ENCODE assay signal across 20 cellular contexts in genomic region chr3:183182732-183183610, GRCh38. TPM values are rescaled to one million over a fixed set of nuclear protein-coding genes. Genes with fewer than 3 reads are reported as not detected.
"Had no signal": no experiment of that assay in that cellular context is flagged by ENCODE, and none has a peak within 500 bp of the region (broad histone marks: within the 10 kb centered on the region; RNA-seq: fewer than 3 reads in every experiment).

No MANE protein-coding gene starts in this region.

- H3K9me3 ChIP-seq: adrenal gland, breast epithelium, sigmoid colon, spleen, testis, upper lobe of left lung had no signal

- H3K27ac ChIP-seq: adrenal gland, breast epithelium, coronary artery, parathyroid adenoma, sigmoid colon, spleen, testis, upper lobe of left lung had no signal

- H3K27me3 ChIP-seq: adrenal gland, testis had no signal

- DNase-seq: activated CD4-positive, alpha-beta T cell treated with anti-CD3 and anti-CD28 coated beads, Interleukin-2, amount 10 ng/mL, durations not matched to agents 24 days and 14 days; activated CD8-positive, alpha-beta memory T cell treated with anti-CD3 and anti-CD28 coated beads for 24 hours; activated CD8-positive, alpha-beta memory T cell treated with anti-CD3 and anti-CD28 coated beads, Interleukin-2, amount 50 U/mL, for 48 hours; activated gamma-delta T cell treated with Interleukin-2 at 50 U/mL for 16 hours; adrenal gland; erythroblast; left ventricle myocardium superior; mesenchymal stem cell; natural killer cell; sigmoid colon; spleen; stimulated activated CD4-positive, alpha-beta T cell treated with anti-CD3 and anti-CD28 coated beads, Interleukin-4, amount 100 ng/mL, for 4 hours; T1000; testis had no signal

- H3K36me3 ChIP-seq: adrenal gland, breast epithelium, sigmoid colon, spleen, upper lobe of left lung had no signal

- H3K4me3 ChIP-seq: adrenal gland, breast epithelium, coronary artery, sigmoid colon, spleen, testis, upper lobe of left lung had no signal

- H3K9ac ChIP-seq: parathyroid adenoma had no signal

- H3K4me1 ChIP-seq: parathyroid adenoma had no signal

- H2AFZ ChIP-seq: parathyroid adenoma had no signal

- ATAC-seq: activated naive CD4-positive, alpha-beta T cell treated with anti-CD3 and anti-CD28 coated beads, Interleukin-2, amount 50 U/mL, for 72 hours; left ventricle myocardium superior; natural killer cell; stimulated activated memory B cell treated with anti-CD40 and anti-IgM and Interleukin-4, amounts not matched to agents 10 μg/mL and 1 μg/mL and 100 μg/mL, for 72 hours had no signal

- H3K79me2 ChIP-seq: parathyroid adenoma had no signal

RNA-seq across cellular contexts. Expression of gene LAMP3, which starts 20.4 kb away (rescaled TPM):
- total RNA-seq: left ventricle myocardium superior, sigmoid colon had no signal
